In genomic region chr1:43533615-43534014, GRCh38 we compare ENCODE assay signal across 1 cellular context.
TF ChIP-seq lines count a peak whose summit lies in the region.

No MANE protein-coding gene starts in this region.

TF ChIP-seq in H1, 55 proteins besides CTCF, POLR2A, EP300 and RAD21:
- TF ChIP-seq POLR2AphosphoS5 (IDR thresholded peaks at IDR 0.05; ENCODE audit: low read depth, low read length) (no peak), CHD2 (IDR thresholded peaks at IDR 0.05; ENCODE audit: low read length) (no peak), YY1 (IDR thresholded peaks at IDR 0.05; ENCODE audit: low read depth, low read length) (no peak), FOSL1 (IDR thresholded peaks at IDR 0.05; ENCODE audit: insufficient read depth, low read depth, low read length) (no peak), KDM4A (IDR thresholded peaks at IDR 0.05; ENCODE audit: low read depth, low read length, severe bottlenecking) (no peak), TAF1 (IDR thresholded peaks at IDR 0.05; ENCODE audit: low read depth, low read length) (no peak), RFX5 (IDR thresholded peaks at IDR 0.05; ENCODE audit: borderline replicate concordance, low read depth, low read length) (no peak), SIX5 (IDR thresholded peaks at IDR 0.05; ENCODE audit: low read depth, low read length) (no peak), SIN3A (conservative IDR thresholded peaks at IDR 0.05 in 1 of 2, IDR thresholded peaks at IDR 0.05 in 1 of 2; ENCODE audit: low read depth in 1 of 2, low read length in 2 of 2) (no peak), CHD7 (IDR thresholded peaks at IDR 0.05; ENCODE audit: insufficient replicate concordance, low read length) (no peak), SAP30 (IDR thresholded peaks at IDR 0.05; ENCODE audit: insufficient read depth, insufficient replicate concordance, low read length) (no peak), CREB1 (IDR thresholded peaks at IDR 0.05) (no peak), EGR1 (IDR thresholded peaks at IDR 0.05; ENCODE audit: borderline replicate concordance, low read depth, low read length) (no peak), GTF2F1 (IDR thresholded peaks at IDR 0.05; ENCODE audit: borderline replicate concordance, low read depth, low read length) (no peak), MAX (IDR thresholded peaks at IDR 0.05) (no peak)
